Comparison of ENCODE assay signal across 12 cellular contexts in genomic region chr2:127651987-127652550, GRCh38. TPM values are rescaled to one million over a fixed set of nuclear protein-coding genes. Genes with fewer than 3 reads are reported as not detected.
DNase-seq lines count a peak whose midpoint lies in the region; ATAC-seq and TF ChIP-seq lines count a peak whose summit lies in the region.
"Had no signal": no experiment of that assay in that cellular context is flagged by ENCODE, and none has a peak within 500 bp of the region (broad histone marks: within the 10 kb centered on the region; RNA-seq: fewer than 3 reads in every experiment).

No MANE protein-coding gene starts in this region.

- TF ChIP-seq EP300 in stomach (IDR thresholded peaks at IDR 0.05), result peak; percentile 96

- intact Hi-C loops in stomach (cut with DNase I; ENCODE audit: low total_unique reads), result no loop called here
- intact Hi-C loops in activated T-helper 2 cell treated with anti-CD3 and anti-CD28 coated beads, Interferon-gamma antibody, Interleukin-2, Interleukin-4, amounts not matched to agents 10 μg/mL and 5 μg/mL and 100 μg/mL, durations not matched to agents 14 hours and 24 hours and 36 hours (cut with micrococcal nuclease), result no loop called here

- H3K4me3 ChIP-seq in fibroblast of mammary gland (ENCODE audit: control insufficient read depth, low read depth, low read length), result no peak overlapping the region
- no peak overlapping the region for H3K4me3 ChIP-seq in lung
- H3K4me3 ChIP-seq in stomach, result no peak overlapping the region
- no peak overlapping the region for H3K4me3 ChIP-seq in H7 (ENCODE audit: insufficient read depth, low read depth, low read length)

- TF ChIP-seq CTCF in fibroblast of mammary gland (conservative IDR thresholded peaks at IDR 0.05; ENCODE audit: control insufficient read depth, insufficient read depth, low read depth, low read length), result no peak
- TF ChIP-seq CTCF in lung (IDR thresholded peaks at IDR 0.05; ENCODE audit: control extremely low read depth, extremely low read depth), result no peak
- TF ChIP-seq CTCF in stomach (IDR thresholded peaks at IDR 0.05), result no peak

- no peaks in the 10 kb centered on the region for H3K27me3 Mint-ChIP-seq in activated T-helper 2 cell treated with anti-CD3 and anti-CD28 coated beads, Interferon-gamma antibody, Interleukin-2, Interleukin-4, amounts not matched to agents 10 μg/mL and 5 μg/mL and 100 μg/mL, durations not matched to agents 14 hours and 24 hours and 36 hours (ENCODE audit: low read depth)
- H3K27me3 Mint-ChIP-seq: CD4-positive, alpha-beta memory T cell had no signal

- no peaks in the 10 kb centered on the region for H3K9me3 Mint-ChIP-seq in activated T-helper 2 cell treated with anti-CD3 and anti-CD28 coated beads, Interferon-gamma antibody, Interleukin-2, Interleukin-4, amounts not matched to agents 10 μg/mL and 5 μg/mL and 100 μg/mL, durations not matched to agents 14 hours and 24 hours and 36 hours
- H3K9me3 Mint-ChIP-seq: CD4-positive, alpha-beta memory T cell; T-cell had no signal

- WGBS in lung, 2 donors, result 73 to 76% methylated on average over 14 of the region's 14 CpGs
- 58 to 76% (median 70%) methylated on average over 12 to 14 of the region's 14 CpGs for WGBS in stomach, 5 donors

- in situ Hi-C loops in G401 (cut with HindIII; ENCODE audit: low sequenced_read_pairs), result no loop called here

- H3K27ac Mint-ChIP-seq in activated T-helper 2 cell treated with anti-CD3 and anti-CD28 coated beads, Interferon-gamma antibody, Interleukin-2, Interleukin-4, amounts not matched to agents 10 μg/mL and 5 μg/mL and 100 μg/mL, durations not matched to agents 14 hours and 24 hours and 36 hours, result no peak overlapping the region
- H3K27ac Mint-ChIP-seq: CD4-positive, alpha-beta memory T cell; T-cell had no signal

- H3K27ac ChIP-seq in lung (ENCODE audit: low read depth in 1 of 2, low read length in 1 of 2) (peak overlapping the region; percentile 55 to 75), stomach (peak overlapping the region in 4 of 5 donors; percentile 42 to 90 (median 83))

- peaks cover 12 to 47% of the 10 kb centered on the region in 2 donors for H3K4me1 ChIP-seq in lung (ENCODE audit: control insufficient read depth in 2 of 2, insufficient read depth in 2 of 2, low read length in 2 of 2)
- H3K4me1 ChIP-seq in stomach, result peaks cover 16 to 96% (median 61%) of the 10 kb centered on the region in 4 donors

- H3K27me3 ChIP-seq in lung (ENCODE audit: control insufficient read depth, insufficient read depth) (no peaks in the 10 kb centered on the region), stomach (no peaks in the 10 kb centered on the region), H7 (ENCODE audit: control insufficient read depth, insufficient read depth, low read length) (no peaks in the 10 kb centered on the region)

- no peak for TF ChIP-seq POLR2A in stomach (IDR thresholded peaks at IDR 0.05)

- DNase-seq in NAMALWA (ENCODE audit: low spot score), result peak; percentile 53
- DNase-seq in fibroblast of mammary gland (ENCODE audit: low read depth), result peak; percentile 28
- DNase-seq in lung (ENCODE audit: low spot score), result no peak
- DNase-seq in stomach, result no peak
- no peak for DNase-seq in G401 (ENCODE audit: low spot score)
- no peak for DNase-seq in H7
- no peak for DNase-seq in activated T-helper 2 cell treated with anti-CD3 and anti-CD28 coated beads, Interferon-gamma antibody, Interleukin-2, Interleukin-4, amounts not matched to agents 10 μg/mL and 5 μg/mL and 100 μg/mL, durations not matched to agents 14 hours and 24 hours and 36 hours (ENCODE audit: low spot score)
- DNase-seq: activated CD4-positive, alpha-beta T cell treated with anti-CD3 and anti-CD28 coated beads, Interleukin-2, amount 50 U/mL, for 48 hours; NCI-H510A treated with DMSO at 0.1 percent for 48 hours; T-cell had no signal

- H3K4me3 Mint-ChIP-seq in activated T-helper 2 cell treated with anti-CD3 and anti-CD28 coated beads, Interferon-gamma antibody, Interleukin-2, Interleukin-4, amounts not matched to agents 10 μg/mL and 5 μg/mL and 100 μg/mL, durations not matched to agents 14 hours and 24 hours and 36 hours (ENCODE audit: low read depth), result no peak overlapping the region
- H3K4me3 Mint-ChIP-seq: CD4-positive, alpha-beta memory T cell; T-cell had no signal

- ATAC-seq in lung (ENCODE audit: insufficient read depth, low FRiP score) (no peak), HG03025 (IDR thresholded peaks at IDR 0.05; ENCODE audit: low FRiP score, unreplicated experiment) (no peak)
- ATAC-seq: T-cell had no signal

- H3K4me1 Mint-ChIP-seq in activated T-helper 2 cell treated with anti-CD3 and anti-CD28 coated beads, Interferon-gamma antibody, Interleukin-2, Interleukin-4, amounts not matched to agents 10 μg/mL and 5 μg/mL and 100 μg/mL, durations not matched to agents 14 hours and 24 hours and 36 hours (ENCODE audit: low read depth), result peaks cover 3% of the 10 kb centered on the region

- H3K36me3 ChIP-seq in lung (ENCODE audit: control insufficient read depth in 2 of 2, insufficient read depth in 2 of 2, low read length in 2 of 2), result peaks cover 0 to 25% of the 10 kb centered on the region in 2 donors
- peaks cover 0 to 20% (median 5%) of the 10 kb centered on the region in 4 donors for H3K36me3 ChIP-seq in stomach
- H3K36me3 ChIP-seq in H7 (replicated peaks; ENCODE audit: control insufficient read depth, insufficient read depth, low read length), result no peaks in the 10 kb centered on the region

- H3K9me3 ChIP-seq in lung (ENCODE audit: control insufficient read depth in 2 of 2, insufficient read depth in 1 of 2, low read length in 1 of 2), result no peaks in the 10 kb centered on the region
- H3K9me3 ChIP-seq in stomach, result no peaks in the 10 kb centered on the region

- no peaks in the 10 kb centered on the region for H3K36me3 Mint-ChIP-seq in activated T-helper 2 cell treated with anti-CD3 and anti-CD28 coated beads, Interferon-gamma antibody, Interleukin-2, Interleukin-4, amounts not matched to agents 10 μg/mL and 5 μg/mL and 100 μg/mL, durations not matched to agents 14 hours and 24 hours and 36 hours (ENCODE audit: low read depth)
- H3K36me3 Mint-ChIP-seq: CD4-positive, alpha-beta memory T cell; T-cell had no signal

RNA-seq across cellular contexts. Expression of gene GPR17, which starts 6.1 kb away (rescaled TPM):
- total RNA-seq in lung, result under 1 TPM in 1 of 2 donors, not detected in 1; 0.40 TPM
- 1 to 10 TPM in 1 of 2 donors, under 1 TPM in 1; 0.30 to 1.4 TPM for polyA plus RNA-seq in lung
- not detected for total RNA-seq in stomach
- under 1 TPM; 0.19 to 0.61 (median 0.25) TPM for polyA plus RNA-seq in stomach
- not detected in 2 replicates for total RNA-seq in G401 (2014; rRNA removed; shearing (Covaris generic))
- not detected in 2 replicates for total RNA-seq in H7 (2014; rRNA removed; shearing (Covaris generic))
- not detected in 2 replicates for total RNA-seq in activated T-helper 2 cell treated with anti-CD3 and anti-CD28 coated beads, Interferon-gamma antibody, Interleukin-2, Interleukin-4, amounts not matched to agents 10 μg/mL and 5 μg/mL and 100 μg/mL, durations not matched to agents 14 hours and 24 hours and 36 hours
- total RNA-seq: CD4-positive, alpha-beta memory T cell; T-cell had no signal
- polyA plus RNA-seq: CD4-positive, alpha-beta memory T cell had no signal

RNA-seq across cellular contexts. Expression of gene LIMS2, which starts 23.3 kb away (rescaled TPM):
- 100 to 1,000 TPM in 1 of 2 donors, 10 to 100 TPM in 1; 22.2 to 111 TPM for total RNA-seq in lung
- 100 to 1,000 TPM in 1 of 2 donors, 10 to 100 TPM in 1; 49.6 to 138 TPM for polyA plus RNA-seq in lung
- total RNA-seq in stomach, result 10 to 100 TPM; 30.3 to 90.4 (median 52.5) TPM
- 10 to 100 TPM; 33.0 to 94.1 (median 66.6) TPM for polyA plus RNA-seq in stomach
- total RNA-seq in G401 (2014; rRNA removed; shearing (Covaris generic)), result 1.8 and 5.8 TPM in 2 replicates
- 0.33 and 1.4 TPM in 2 replicates for total RNA-seq in H7 (2014; rRNA removed; shearing (Covaris generic))
- total RNA-seq in activated T-helper 2 cell treated with anti-CD3 and anti-CD28 coated beads, Interferon-gamma antibody, Interleukin-2, Interleukin-4, amounts not matched to agents 10 μg/mL and 5 μg/mL and 100 μg/mL, durations not matched to agents 14 hours and 24 hours and 36 hours, result 8.2 and 8.8 TPM in 2 replicates

RNA-seq across cellular contexts. Expression of gene SFT2D3, which starts 49.2 kb away (rescaled TPM):
- 10 to 100 TPM in 1 of 2 donors, 1 to 10 TPM in 1; 7.1 to 11.0 TPM for total RNA-seq in lung
- 1 to 10 TPM; 5.0 to 9.9 TPM for polyA plus RNA-seq in lung
- total RNA-seq in stomach, result 10 to 100 TPM in 1 of 5 donors, 1 to 10 TPM in 4; 2.3 to 35.6 (median 7.2) TPM
- 1 to 10 TPM; 2.1 to 6.5 (median 3.1) TPM for polyA plus RNA-seq in stomach
- total RNA-seq in G401 (2014; rRNA removed; shearing (Covaris generic)), result 11.7 and 13.0 TPM in 2 replicates
- 10.5 and 13.4 TPM in 2 replicates for total RNA-seq in H7 (2014; rRNA removed; shearing (Covaris generic))
- total RNA-seq in activated T-helper 2 cell treated with anti-CD3 and anti-CD28 coated beads, Interferon-gamma antibody, Interleukin-2, Interleukin-4, amounts not matched to agents 10 μg/mL and 5 μg/mL and 100 μg/mL, durations not matched to agents 14 hours and 24 hours and 36 hours, result 4.5 and 5.9 TPM in 2 replicates

Comparison
In these comparisons a context has a peak if more than half of its experiments do, and no peak if none do; other contexts are left out.
1. DNase-seq: peak in NAMALWA (single experiment) and fibroblast of mammary gland (single experiment); none in lung (single experiment), stomach (single experiment), G401 (single experiment), H7 (single experiment) and activated T-helper 2 cell treated with anti-CD3 and anti-CD28 coated beads, Interferon-gamma antibody, Interleukin-2, Interleukin-4, amounts not matched to agents 10 μg/mL and 5 μg/mL and 100 μg/mL, durations not matched to agents 14 hours and 24 hours and 36 hours (single experiment).